Comparison of ENCODE assay signal across 22 cellular contexts in the genomic region with DNA sequence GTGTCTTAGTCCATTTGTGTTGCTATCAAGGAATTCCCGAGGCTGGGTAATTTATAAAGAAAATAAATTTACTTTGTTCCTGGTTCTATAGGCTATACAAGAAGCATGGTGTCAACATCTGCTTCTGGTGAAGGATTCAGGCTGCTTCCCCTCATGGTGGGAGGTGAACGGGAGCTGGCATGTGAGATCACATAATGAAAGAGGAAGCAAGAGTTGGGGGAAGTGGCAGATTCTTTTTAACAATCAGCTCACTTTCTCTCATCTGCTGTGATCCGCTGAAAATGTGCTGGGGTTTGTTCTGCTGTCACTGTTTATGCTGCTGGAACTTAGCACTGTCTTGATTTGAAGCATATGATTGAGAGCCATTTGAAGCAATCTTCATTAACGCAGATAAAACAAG.
DNase-seq lines count a peak whose midpoint lies in the region; ATAC-seq, FAIRE-seq and TF ChIP-seq lines count a peak whose summit lies in the region.
"Had no signal": no experiment of that assay in that cellular context is flagged by ENCODE, and none has a peak within 500 bp of the region (broad histone marks: within the 10 kb centered on the region; RNA-seq: fewer than 3 reads in every experiment).

No MANE protein-coding gene starts in this region.

- POLR2A ChIA-PET in H1 (lab: Charles Lee; ENCODE audit: partially characterized antibody): no interaction called here

- no peak for TF ChIP-seq RAD21 in H1 (IDR thresholded peaks at IDR 0.05 in 1 of 2, conservative IDR thresholded peaks at IDR 0.05 in 1 of 2; ENCODE audit: low read depth in 2 of 2, low read length in 2 of 2)

- FAIRE-seq in H1 (lab: Jason Lieb, UNC): peak; percentile 70
- FAIRE-seq: A549 had no signal

- H3K9me3 ChIP-seq in H1 (ENCODE audit: insufficient read depth in 2 of 2, low read depth in 1 of 2, low read length in 1 of 2) (no peaks in the 10 kb centered on the region), WERI-Rb-1 (ENCODE audit: severe bottlenecking) (no peaks in the 10 kb centered on the region)
- H3K9me3 ChIP-seq: A549, suprapubic skin, vagina had no signal

- no peak overlapping the region for H3K23ac ChIP-seq in H1 (ENCODE audit: insufficient read length)

- no peak for TF ChIP-seq POLR2A in H1 (IDR thresholded peaks at IDR 0.05; ENCODE audit: control extremely low read depth in 1 of 2, low read depth in 2 of 2, low read length in 2 of 2)

- H2BK120ac ChIP-seq in H1 (replicated peaks; ENCODE audit: low read depth, low read length): no peak overlapping the region

- H3K18ac ChIP-seq in H1 (ENCODE audit: extremely low read depth, low read length): no peak overlapping the region

- no peak overlapping the region for H3K4me3 ChIP-seq in H1 (ENCODE audit: extremely low read depth in 1 of 4, insufficient read depth in 2 of 4, low read depth in 3 of 4, low read length in 4 of 4)
- no peak overlapping the region for H3K4me3 ChIP-seq in WERI-Rb-1 (ENCODE audit: low read depth, low read length)
- H3K4me3 ChIP-seq: A549, GM23248, suprapubic skin, vagina had no signal

- H3K27ac ChIP-seq in H1 (ENCODE audit: low read depth, low read length): no peak overlapping the region
- no peak overlapping the region for H3K27ac ChIP-seq in WERI-Rb-1
- H3K27ac ChIP-seq: A549, GM23248, suprapubic skin, vagina had no signal

- H4K5ac ChIP-seq in H1 (ENCODE audit: insufficient read length, low read depth, low read length): no peak overlapping the region

- no peak overlapping the region for H2AK5ac ChIP-seq in H1 (ENCODE audit: low read depth, low read length)

- no peak overlapping the region for H3K14ac ChIP-seq in H1 (ENCODE audit: insufficient read length)

- no peaks in the 10 kb centered on the region for H3K79me1 ChIP-seq in H1 (ENCODE audit: low read depth, low read length)

- no peak overlapping the region for H2BK15ac ChIP-seq in H1 (ENCODE audit: low read length)

- no peak overlapping the region for H2AFZ ChIP-seq in H1 (ENCODE audit: low read length)
- H2AFZ ChIP-seq: GM23248 had no signal

- no peak overlapping the region for H4K8ac ChIP-seq in H1 (ENCODE audit: extremely low read depth, insufficient read depth, low read length)

- no peak overlapping the region; a peak in 1 of 4 replicates for H3K4me2 ChIP-seq in H1 (ENCODE audit: insufficient read depth in 1 of 2, low read depth in 2 of 2, low read length in 2 of 2)
- H3K4me2 ChIP-seq: A549 had no signal

- TF ChIP-seq EP300 in H1 (IDR thresholded peaks at IDR 0.05; ENCODE audit: borderline replicate concordance in 1 of 2, low read depth in 2 of 2, low read length in 2 of 2): no peak

- H2BK5ac ChIP-seq in H1 (ENCODE audit: low read depth, low read length): no peak overlapping the region

- no peak overlapping the region for H2BK12ac ChIP-seq in H1 (ENCODE audit: low read depth, low read length)

- peak; percentile 18 for DNase-seq in CD1c-positive myeloid dendritic cell (ENCODE audit: extremely low spot score)
- DNase-seq in NOMO-1 (lab: John Stamatoyannopoulos, UW; ENCODE audit: unreplicated experiment in 2 of 2): peak; percentile 41 to 69
- no peak for DNase-seq in H1 (ENCODE audit: low read depth in 1 of 2, low spot score in 2 of 2)
- no peak for DNase-seq in DMS79 treated with DMSO at 0.1 percent for 48 hours (lab: John Stamatoyannopoulos, UW)
- DNase-seq in WERI-Rb-1: no peak
- DNase-seq in NCI-H2107 treated with DMSO at 0.1 percent for 48 hours (lab: John Stamatoyannopoulos, UW; ENCODE audit: unreplicated experiment): no peak
- DNase-seq in SW480 (ENCODE audit: low spot score): no peak
- DNase-seq: activated naive CD4-positive, alpha-beta T cell treated with anti-CD3 and anti-CD28 coated beads for 36 hours; activated T-cell treated with anti-CD3 and anti-CD28 coated beads, Interleukin-2, amount 50 U/mL, for 4 hours; aorta; cerebellar nuclear complex; effector CD4-positive, alpha-beta T cell; GM23248; NCI-H1694; NCI-H82; right cardiac atrium; T-helper 2 cell had no signal

- ATAC-seq in GM19372 (IDR thresholded peaks at IDR 0.05; ENCODE audit: low read depth, unreplicated experiment): peak; percentile 59
- ATAC-seq: A549; activated CD4-positive, CD25-positive, alpha-beta regulatory T cell treated with anti-CD3 and anti-CD28 coated beads, Interleukin-2, amount 50 U/mL, for 24 hours; activated T-cell treated with anti-CD3 and anti-CD28 coated beads, Interleukin-2, amount 50 U/mL, for 4 hours; right cardiac atrium had no signal

- H4K91ac ChIP-seq in H1 (replicated peaks; ENCODE audit: insufficient read length, low read length): no peak overlapping the region

- H3K4ac ChIP-seq in H1 (replicated peaks; ENCODE audit: insufficient read length, low read depth, low read length): no peak overlapping the region

- no peaks in the 10 kb centered on the region for H3K79me2 ChIP-seq in H1 (ENCODE audit: control insufficient read depth in 1 of 2, insufficient read depth in 2 of 2, low read length in 2 of 2)

- peaks cover 0 to 8% (median 3%) of the 10 kb centered on the region in 4 experiments; a peak in 4 of 7 replicates for H3K4me1 ChIP-seq in H1 (replicated peaks in 1 of 4; ENCODE audit: control insufficient read depth in 3 of 4, insufficient read depth in 4 of 4, low read length in 3 of 4)
- H3K4me1 ChIP-seq: A549, suprapubic skin, vagina had no signal

- no peaks in the 10 kb centered on the region for H4K20me1 ChIP-seq in H1 (replicated peaks in 1 of 2; ENCODE audit: control insufficient read depth in 1 of 2, insufficient read depth in 2 of 2, low read length in 2 of 2)

- H3K56ac ChIP-seq in H1 (replicated peaks; ENCODE audit: insufficient read length, low read depth, low read length): no peak overlapping the region

- TF ChIP-seq CTCF in H1 (IDR thresholded peaks at IDR 0.05; ENCODE audit: control extremely low read depth in 1 of 3, insufficient read depth in 1 of 3, low read depth in 1 of 3, low read length in 3 of 3): no peak
- TF ChIP-seq CTCF in WERI-Rb-1 (IDR thresholded peaks at IDR 0.05; ENCODE audit: low read depth, low read length): no peak

- H2BK20ac ChIP-seq in H1 (ENCODE audit: low read length): no peak overlapping the region

- CTCF ChIA-PET in H1 (lab: Charles Lee; ENCODE audit: partially characterized antibody): no interaction called here

- H3K9ac ChIP-seq in H1 (replicated peaks in 1 of 4; ENCODE audit: extremely low read depth in 1 of 4, low read depth in 3 of 4, low read length in 3 of 4): no peak overlapping the region
- H3K9ac ChIP-seq: GM23248 had no signal

- H3K27me3 ChIP-seq in H1 (replicated peaks in 1 of 4; ENCODE audit: control insufficient read depth in 3 of 4, extremely low read depth in 1 of 4, insufficient read depth in 3 of 4, low read length in 3 of 4) (no peaks in the 10 kb centered on the region), WERI-Rb-1 (ENCODE audit: insufficient read depth, low read depth, severe bottlenecking) (no peaks in the 10 kb centered on the region)
- H3K27me3 ChIP-seq: suprapubic skin, vagina had no signal

- no peaks in the 10 kb centered on the region for H3K36me3 ChIP-seq in H1 (ENCODE audit: control insufficient read depth in 2 of 4, insufficient read depth in 4 of 4, low read length in 3 of 4)
- H3K36me3 ChIP-seq in WERI-Rb-1: no peaks in the 10 kb centered on the region
- H3K36me3 ChIP-seq: suprapubic skin, vagina had no signal

- 70% methylated on average over 4 of the region's 4 CpGs; no CpG with 5 or more reads in 1 of the 2 experiments for WGBS in H1 (ENCODE audit: extremely low coverage in 1 of 2, insufficient coverage in 1 of 2, insufficient read length in 1 of 2, insufficient replicate concordance in 2 of 2, low coverage in 1 of 2, low lambda C conversion rate in 2 of 2, missing lambda C conversion rate in 1 of 2), 2 experiments

- H3K23me2 ChIP-seq in H1 (ENCODE audit: low read depth, low read length): no peaks in the 10 kb centered on the region

TF ChIP-seq in H1, 55 proteins besides CTCF, POLR2A, EP300 and RAD21:
- TF ChIP-seq, protein P1, sequence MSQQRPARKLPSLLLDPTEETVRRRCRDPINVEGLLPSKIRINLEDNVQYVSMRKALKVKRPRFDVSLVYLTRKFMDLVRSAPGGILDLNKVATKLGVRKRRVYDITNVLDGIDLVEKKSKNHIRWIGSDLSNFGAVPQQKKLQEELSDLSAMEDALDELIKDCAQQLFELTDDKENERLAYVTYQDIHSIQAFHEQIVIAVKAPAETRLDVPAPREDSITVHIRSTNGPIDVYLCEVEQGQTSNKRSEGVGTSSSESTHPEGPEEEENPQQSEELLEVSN (IDR thresholded peaks at IDR 0.05): peak; percentile 19; the same call in 1 of the 2 replicates
- TF ChIP-seq, protein P2, sequence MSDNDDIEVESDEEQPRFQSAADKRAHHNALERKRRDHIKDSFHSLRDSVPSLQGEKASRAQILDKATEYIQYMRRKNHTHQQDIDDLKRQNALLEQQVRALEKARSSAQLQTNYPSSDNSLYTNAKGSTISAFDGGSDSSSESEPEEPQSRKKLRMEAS (IDR thresholded peaks at IDR 0.05): 0 out of 2 replicates have a peak, but pooled peaks have one; percentile 20
- TF ChIP-seq SIRT6 (IDR thresholded peaks at IDR 0.05; ENCODE audit: low read length): no peak

Comparison
In these comparisons a context has a peak if more than half of its experiments do, and no peak if none do; other contexts are left out.
1. DNase-seq: peak in CD1c-positive myeloid dendritic cell (single experiment) and NOMO-1 (2 of 2); none in H1 (0 of 2), DMS79 treated with DMSO at 0.1 percent for 48 hours (single experiment), WERI-Rb-1 (single experiment), NCI-H2107 treated with DMSO at 0.1 percent for 48 hours (single experiment) and SW480 (single experiment).